8 cellular contexts compared by ENCODE assay signal in the genomic region with DNA sequence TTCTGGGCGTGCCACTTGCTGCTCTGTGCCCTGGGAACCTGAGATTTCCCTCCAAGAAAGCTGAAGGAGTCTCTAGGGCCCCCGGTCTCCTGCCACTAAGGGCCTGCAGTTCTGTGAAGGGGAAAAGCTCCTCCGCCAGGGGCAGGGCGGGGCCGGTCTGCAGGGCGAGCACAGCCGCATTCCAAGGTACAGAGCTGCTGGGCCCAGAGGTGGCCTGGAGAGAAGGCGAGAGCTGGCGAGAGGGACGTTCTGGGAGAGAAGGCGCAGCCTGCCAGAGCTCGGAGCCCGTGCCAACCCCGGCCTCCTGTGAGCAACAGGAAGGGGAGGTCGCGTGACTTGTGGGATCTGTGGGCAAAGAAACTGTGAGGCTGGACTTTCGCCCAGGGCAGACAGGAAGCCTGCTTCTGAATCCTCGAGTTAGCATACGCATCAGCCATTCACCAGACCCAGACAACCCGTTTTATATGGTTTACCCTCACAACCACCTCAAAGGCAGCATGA.
DNase-seq lines count a peak whose midpoint lies in the region; ATAC-seq lines count a peak whose summit lies in the region.

No MANE protein-coding gene starts in this region.

- DNase-seq in C1 segment of cervical spinal cord (lab: John Stamatoyannopoulos, UW) (peak in 9 of 14 donors; percentile 9 to 86 (median 53)), RPMI7951 (ENCODE audit: low read depth) (peak; percentile 100), amniotic stem cell (lab: John Stamatoyannopoulos, UW) (peak; percentile 36), iris pigment epithelial cell (ENCODE audit: low read depth) (peak; percentile 76), SIG-M5 (lab: John Stamatoyannopoulos, UW) (no peak), D341Med (ENCODE audit: low spot score) (no peak)
- DNase-seq in stimulated activated CD4-positive, alpha-beta T cell treated with anti-CD3 and anti-CD28 coated beads, Interleukin-4, amount 100 ng/mL, for 24 hours, result peak; percentile 54

- peak; percentile 53 for ATAC-seq in GM21528 (IDR thresholded peaks at IDR 0.05; ENCODE audit: low FRiP score, unreplicated experiment)

Comparison
In these comparisons a context has a peak if more than half of its experiments do, and no peak if none do; other contexts are left out.
1. DNase-seq: peak in C1 segment of cervical spinal cord (9 of 14), RPMI7951 (single experiment), amniotic stem cell (single experiment), iris pigment epithelial cell (single experiment) and stimulated activated CD4-positive, alpha-beta T cell treated with anti-CD3 and anti-CD28 coated beads, Interleukin-4, amount 100 ng/mL, for 24 hours (single experiment); none in SIG-M5 (single experiment) and D341Med (single experiment).